In the genomic region with DNA sequence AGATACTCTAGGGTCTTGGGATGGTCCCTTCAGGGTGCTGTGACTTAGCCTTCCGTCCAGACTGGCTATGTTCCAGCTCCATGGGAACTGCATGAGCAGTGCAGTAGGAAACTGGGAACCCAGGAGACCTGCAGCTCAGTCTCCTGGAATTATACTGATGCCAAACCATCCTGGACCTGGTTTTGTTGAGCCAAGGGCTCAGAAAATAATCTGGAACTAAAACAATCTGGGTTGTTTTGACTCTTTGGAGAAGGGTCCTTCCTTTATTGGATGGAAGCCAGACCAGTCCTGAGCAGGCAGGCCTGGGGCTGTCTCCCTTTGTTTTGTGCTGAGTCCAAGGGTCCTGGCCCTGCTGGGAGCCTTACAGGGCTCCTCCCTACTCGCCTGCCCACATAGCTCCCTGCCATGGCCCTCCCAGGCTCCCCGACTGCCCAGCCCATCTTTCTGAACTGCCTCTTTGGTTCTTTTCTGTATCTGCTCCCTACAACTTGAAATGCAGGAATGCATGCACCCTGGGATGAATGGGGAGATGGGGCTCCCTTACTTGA, we compare ENCODE assay signal across 8 cellular contexts. TPM values are rescaled to one million over a fixed set of nuclear protein-coding genes. Genes with fewer than 3 reads are reported as not detected.
A peak's percentile ranks its signal among the peaks of the same experiment; 100 is the strongest.
DNase-seq lines count a peak whose midpoint lies in the region; ATAC-seq and TF ChIP-seq lines count a peak whose summit lies in the region.

No MANE protein-coding gene starts in this region.

- no peak overlapping the region for H3K9ac ChIP-seq in neuronal stem cell (ENCODE audit: low read depth, low read length, poor library complexity)

- H3K4me3 ChIP-seq in dorsolateral prefrontal cortex (peak overlapping the region; percentile 58 to 99 (median 93)), neuronal stem cell (ENCODE audit: low read length in 2 of 2) (peak overlapping the region; percentile 83 to 89)

- CTCF ChIA-PET in CD4-positive, alpha-beta T cell (lab: Charles Lee) = interaction anchor here (1.4 to 1.5 kb wide), 2 partner anchors 13 to 27 kb away, joined by 4 to 6 read pairs; a partner anchor contains a TSS

- TF ChIP-seq CTCF in CD4-positive, alpha-beta T cell (IDR thresholded peaks at IDR 0.05) = no peak
- TF ChIP-seq CTCF in dorsolateral prefrontal cortex (IDR thresholded peaks at IDR 0.05 in 54 of 56, conservative IDR thresholded peaks at IDR 0.05 in 2 of 56; ENCODE audit: low read depth in 1 of 56, partially characterized antibody in 56 of 56) (no peak), GM20000 (IDR thresholded peaks at IDR 0.05; ENCODE audit: extremely low read depth, missing control alignments) (no peak)

- H2BK5ac ChIP-seq in neuronal stem cell (ENCODE audit: low read length) = no peak overlapping the region

- no peak overlapping the region for H3K14ac ChIP-seq in neuronal stem cell (ENCODE audit: low read length)

- peak overlapping the region; percentile 82 for H3K4me3 Mint-ChIP-seq in CD4-positive, alpha-beta T cell

- no peak overlapping the region for H3K4me2 ChIP-seq in neuronal stem cell (ENCODE audit: insufficient read depth, low read length, poor library complexity, severe bottlenecking)

- H3K27me3 Mint-ChIP-seq in CD4-positive, alpha-beta T cell = no peaks in the 10 kb centered on the region

- no peak overlapping the region for H3K27ac ChIP-seq in CD4-positive, alpha-beta T cell (ENCODE audit: low read depth, low read length)
- H3K27ac ChIP-seq in dorsolateral prefrontal cortex (peak overlapping the region; percentile 92 to 100 (median 99)), neuronal stem cell (replicated peaks; ENCODE audit: low read length) (no peak overlapping the region)

- H2BK15ac ChIP-seq in neuronal stem cell (ENCODE audit: low read length) = no peak overlapping the region

- H2AFZ ChIP-seq in neuronal stem cell (ENCODE audit: low read length) = no peak overlapping the region

- H4K91ac ChIP-seq in neuronal stem cell (ENCODE audit: low read depth, low read length, poor library complexity) = no peak overlapping the region

- no CpG with 5 or more reads among the region's 3 CpGs for WGBS in neuronal stem cell (ENCODE audit: extremely low coverage in 2 of 2, insufficient read length in 2 of 2, insufficient replicate concordance in 1 of 2), 2 donors

- peaks cover 11 to 12% of the 10 kb centered on the region in 2 donors for H3K4me1 ChIP-seq in neuronal stem cell (ENCODE audit: control insufficient read depth in 2 of 2, insufficient read depth in 1 of 2, low read depth in 1 of 2, low read length in 2 of 2)

- no peak overlapping the region for H3K4ac ChIP-seq in neuronal stem cell (ENCODE audit: low read length)

- no peak overlapping the region for H4K8ac ChIP-seq in neuronal stem cell (ENCODE audit: low read depth, low read length)

- no peaks in the 10 kb centered on the region for H3K9me3 ChIP-seq in CD4-positive, alpha-beta T cell (ENCODE audit: control insufficient read depth, low read length)
- H3K9me3 ChIP-seq in neuronal stem cell (replicated peaks in 1 of 2; ENCODE audit: control insufficient read depth in 2 of 2, insufficient read depth in 1 of 2, low read depth in 1 of 2, low read length in 2 of 2) = no peaks in the 10 kb centered on the region

- H3K23ac ChIP-seq in neuronal stem cell (ENCODE audit: low read depth, low read length, poor library complexity) = no peak overlapping the region

- H3K27me3 ChIP-seq in CD4-positive, alpha-beta T cell (ENCODE audit: control insufficient read depth, insufficient read depth, low read length) = no peaks in the 10 kb centered on the region
- H3K27me3 ChIP-seq in dorsolateral prefrontal cortex (no peaks in the 10 kb centered on the region), neuronal stem cell (ENCODE audit: control insufficient read depth in 3 of 3, insufficient read depth in 3 of 3, low read depth in 1 of 3, low read length in 3 of 3) (no peaks in the 10 kb centered on the region)

- intact Hi-C loops in CD4-positive, alpha-beta T cell (cut with DNase I, micrococcal nuclease) = loop anchor here (1.0 to 10.0 kb wide), 8 partner anchors 20 to 1133 kb away; a partner anchor contains a TSS
- intact Hi-C loops in dorsolateral prefrontal cortex (cut with DNase I) = loop anchor here (5.0 to 10.0 kb wide), 2 partner anchors 87 to 89 kb away; a partner anchor contains a TSS

- peaks cover 60% of the 10 kb centered on the region for H3K4me1 Mint-ChIP-seq in CD4-positive, alpha-beta T cell (ENCODE audit: low read depth)

- peaks cover 3% of the 10 kb centered on the region for H3K79me1 ChIP-seq in neuronal stem cell (ENCODE audit: low read depth, low read length)

- peak overlapping the region; percentile 91 for H3K27ac Mint-ChIP-seq in CD4-positive, alpha-beta T cell

- H2BK12ac ChIP-seq in neuronal stem cell (ENCODE audit: low read length) = no peak overlapping the region

- POLR2A ChIA-PET in CD4-positive, alpha-beta T cell (lab: Charles Lee) = interaction anchor here (1.7 kb wide), 1 partner anchor 27 kb away, joined by 7 read pairs; a partner anchor contains a TSS

- no peaks in the 10 kb centered on the region for H3K9me3 Mint-ChIP-seq in CD4-positive, alpha-beta T cell

- H2AK5ac ChIP-seq in neuronal stem cell (ENCODE audit: low read depth, low read length) = no peak overlapping the region

- H3K36me3 ChIP-seq in neuronal stem cell (replicated peaks in 1 of 2; ENCODE audit: control insufficient read depth in 2 of 2, insufficient read depth in 2 of 2, low read length in 2 of 2) = peaks cover 5 to 17% of the 10 kb centered on the region in 2 donors

- ATAC-seq in CD4-positive, alpha-beta T cell (ENCODE audit: poor library complexity) = no peak
- ATAC-seq in HG03025 (IDR thresholded peaks at IDR 0.05; ENCODE audit: low FRiP score, unreplicated experiment) (no peak), GM19395 (IDR thresholded peaks at IDR 0.05; ENCODE audit: unreplicated experiment) (no peak)

- DNase-seq in CD4-positive, alpha-beta T cell = no peak
- DNase-seq in NCI-H226 = peak; percentile 0
- no peak for DNase-seq in dorsolateral prefrontal cortex
- no peak for DNase-seq in neuronal stem cell (ENCODE audit: low spot score)
- DNase-seq in GM20000 (ENCODE audit: low spot score) = no peak
- DNase-seq in ecto neural progenitor cell (ENCODE audit: low spot score) = no peak

- no peak overlapping the region for H3K18ac ChIP-seq in neuronal stem cell (ENCODE audit: low read length)

- H2BK120ac ChIP-seq in neuronal stem cell (ENCODE audit: low read depth, low read length) = no peak overlapping the region

- peaks cover 15% of the 10 kb centered on the region for H3K36me3 Mint-ChIP-seq in CD4-positive, alpha-beta T cell (ENCODE audit: low read depth)

RNA-seq across cellular contexts. Expression of a gene that starts 1.2 kb away (rescaled TPM):
- total RNA-seq in CD4-positive, alpha-beta T cell = 1 to 10 TPM; 6.3 to 7.4 TPM
- 100 to 1,000 TPM in 51 of 120 experiments, 10 to 100 TPM in 69; 48.0 to 243 (median 94.5) TPM for total RNA-seq in dorsolateral prefrontal cortex
- polyA plus RNA-seq in neuronal stem cell (2013, experiment 1 of 2) = 9.3 TPM
- polyA plus RNA-seq in neuronal stem cell (2013, experiment 2 of 2) = 9.1 TPM

RNA-seq across cellular contexts. Expression of a gene that starts 14.4 kb away (rescaled TPM):
- 1 to 10 TPM in 1 of 2 experiments, under 1 TPM in 1; 0.55 to 1.3 TPM for total RNA-seq in CD4-positive, alpha-beta T cell
- 1 to 10 TPM in 86 of 120 experiments, under 1 TPM in 30, not detected in 4; 0.28 to 6.5 (median 1.4) TPM for total RNA-seq in dorsolateral prefrontal cortex
- polyA plus RNA-seq in neuronal stem cell (2013, experiment 1 of 2) = 2.7 TPM
- 2.4 TPM for polyA plus RNA-seq in neuronal stem cell (2013, experiment 2 of 2)

RNA-seq across cellular contexts. Expression of a gene that starts 21.8 kb away (rescaled TPM):
- 10 to 100 TPM; 10.3 to 12.0 TPM for total RNA-seq in CD4-positive, alpha-beta T cell
- total RNA-seq in dorsolateral prefrontal cortex = 10 to 100 TPM; 12.0 to 31.1 (median 20.7) TPM
- polyA plus RNA-seq in neuronal stem cell (2013, experiment 1 of 2) = 11.1 TPM
- 11.6 TPM for polyA plus RNA-seq in neuronal stem cell (2013, experiment 2 of 2)

RNA-seq across cellular contexts. Expression of a gene that starts 26.8 kb away (rescaled TPM):
- total RNA-seq in CD4-positive, alpha-beta T cell = 10 to 100 TPM; 42.9 to 47.0 TPM
- 100 to 1,000 TPM; 112 to 276 (median 202) TPM for total RNA-seq in dorsolateral prefrontal cortex
- 44.2 TPM for polyA plus RNA-seq in neuronal stem cell (2013, experiment 1 of 2)
- polyA plus RNA-seq in neuronal stem cell (2013, experiment 2 of 2) = 41.9 TPM

RNA-seq across cellular contexts. Expression of a gene that starts 31.0 kb away (rescaled TPM):
- total RNA-seq in CD4-positive, alpha-beta T cell = under 1 TPM; 0.22 to 0.34 TPM
- total RNA-seq in dorsolateral prefrontal cortex = 10 to 100 TPM; 33.5 to 97.8 (median 48.8) TPM
- 64.3 TPM for polyA plus RNA-seq in neuronal stem cell (2013, experiment 1 of 2)
- polyA plus RNA-seq in neuronal stem cell (2013, experiment 2 of 2) = 60.7 TPM

Comparison
In these comparisons a context has a peak if more than half of its experiments do, and no peak if none do; other contexts are left out.
1. H3K27ac ChIP-seq: peak in dorsolateral prefrontal cortex (59 of 59); none in CD4-positive, alpha-beta T cell (single experiment) and neuronal stem cell (single experiment).
2. RNA of a gene that starts 1.2 kb away (total RNA-seq): 48.0 to 243 TPM in dorsolateral prefrontal cortex; 6.3 to 7.4 TPM in CD4-positive, alpha-beta T cell; every median in the first group is over 4 times any median in the second.